8 cellular contexts compared by ENCODE assay signal in the genomic region with DNA sequence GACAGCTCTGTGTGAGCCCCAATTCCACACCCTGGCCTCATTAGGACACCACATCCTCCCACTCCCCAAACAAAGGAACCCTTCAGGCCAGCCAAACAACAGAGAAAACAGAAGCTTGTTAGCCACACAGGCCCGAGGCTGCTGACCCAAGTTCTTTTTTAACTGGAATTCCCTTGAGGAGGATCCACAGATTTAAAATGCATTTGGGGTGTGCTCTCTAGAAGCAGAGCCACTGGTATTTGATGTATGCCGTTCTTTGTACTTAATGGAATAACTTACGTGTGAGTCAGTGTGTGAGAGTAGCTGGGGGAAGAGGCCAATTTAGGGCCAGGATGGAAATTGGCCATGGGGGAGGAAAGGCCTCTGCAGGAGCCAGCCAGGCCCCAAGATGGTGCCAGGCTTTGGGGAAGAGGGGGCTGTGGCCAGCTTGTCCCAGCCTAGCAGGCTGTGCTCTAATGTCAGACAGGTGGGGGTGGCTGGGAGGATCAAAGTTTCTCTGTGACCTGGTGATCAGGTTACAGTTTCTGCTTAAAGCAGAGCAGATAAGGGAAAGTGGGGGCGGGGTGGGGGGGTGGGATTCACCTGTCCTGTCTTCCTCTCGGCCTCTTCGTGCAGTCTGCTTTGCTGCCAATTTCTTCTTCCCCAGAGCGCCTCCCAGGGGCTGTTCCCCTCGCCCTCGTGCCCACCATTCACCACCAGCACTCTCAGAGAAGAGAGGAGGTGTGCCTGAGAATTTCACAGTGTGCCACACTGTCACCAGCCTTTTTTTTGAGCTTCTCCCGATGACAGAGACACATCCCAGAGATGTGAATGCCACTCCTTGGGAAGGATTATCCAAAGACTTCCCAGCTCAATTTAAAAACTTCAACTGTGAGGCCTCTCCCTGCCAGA. TPM values are rescaled to one million over a fixed set of nuclear protein-coding genes. Genes with fewer than 3 reads are reported as not detected.
A peak's percentile ranks its signal among the peaks of the same experiment; 100 is the strongest.
DNase-seq lines count a peak whose midpoint lies in the region; ATAC-seq lines count a peak whose summit lies in the region.

No MANE protein-coding gene starts in this region.

- H3K27ac Mint-ChIP-seq in T-cell, result peak overlapping the region in 1 of 2 donors; percentile 11
- H3K27ac Mint-ChIP-seq in activated CD8-positive, alpha-beta memory T cell treated with anti-CD3 and anti-CD28 coated beads, Interleukin-2, amount 10 ng/mL, durations not matched to agents 7 days and 5 days, result no peak overlapping the region

- peaks cover 27 to 35% (median 28%) of the 10 kb centered on the region in 3 donors for H3K4me1 Mint-ChIP-seq in T-cell
- peaks cover 12% of the 10 kb centered on the region for H3K4me1 Mint-ChIP-seq in activated CD8-positive, alpha-beta memory T cell treated with anti-CD3 and anti-CD28 coated beads, Interleukin-2, amount 10 ng/mL, durations not matched to agents 7 days and 5 days

- peaks cover 3% of the 10 kb centered on the region for H3K36me3 Mint-ChIP-seq in T-cell
- peaks cover 2% of the 10 kb centered on the region for H3K36me3 Mint-ChIP-seq in activated CD8-positive, alpha-beta memory T cell treated with anti-CD3 and anti-CD28 coated beads, Interleukin-2, amount 10 ng/mL, durations not matched to agents 7 days and 5 days

- POLR2A ChIA-PET in T-cell (lab: Charles Lee), result interaction anchor here in 1 of 2 donors (0.6 kb wide), 1 partner anchor 292 kb away, joined by 4 read pairs; no protein-coding TSS in a partner anchor

- CTCF ChIA-PET in T-cell (lab: Charles Lee), result no interaction called here
- CTCF ChIA-PET in activated CD8-positive, alpha-beta memory T cell treated with anti-CD3 and anti-CD28 coated beads, Interleukin-2, amount 10 ng/mL, durations not matched to agents 7 days and 5 days (lab: Charles Lee), result interaction anchor here (0.9 to 1.8 kb wide), 3 partner anchors 109 to 244 kb away, joined by 3 to 4 read pairs (median 3); no protein-coding TSS in a partner anchor

- no peaks in the 10 kb centered on the region for H3K9me3 Mint-ChIP-seq in T-cell
- no peaks in the 10 kb centered on the region for H3K9me3 Mint-ChIP-seq in activated CD8-positive, alpha-beta memory T cell treated with anti-CD3 and anti-CD28 coated beads, Interleukin-2, amount 10 ng/mL, durations not matched to agents 7 days and 5 days (ENCODE audit: low read depth)

- no peaks in the 10 kb centered on the region for H3K27me3 Mint-ChIP-seq in T-cell
- H3K27me3 Mint-ChIP-seq in activated CD8-positive, alpha-beta memory T cell treated with anti-CD3 and anti-CD28 coated beads, Interleukin-2, amount 10 ng/mL, durations not matched to agents 7 days and 5 days, result no peaks in the 10 kb centered on the region

- no peak overlapping the region for H3K4me3 Mint-ChIP-seq in T-cell
- no peak overlapping the region for H3K4me3 Mint-ChIP-seq in activated CD8-positive, alpha-beta memory T cell treated with anti-CD3 and anti-CD28 coated beads, Interleukin-2, amount 10 ng/mL, durations not matched to agents 7 days and 5 days

- DNase-seq in Ammon's horn (ENCODE audit: low spot score) (peak; percentile 89), NCI-H226 (peak; percentile 97), ecto neural progenitor cell (ENCODE audit: low spot score) (peak; percentile 67), medulla oblongata (ENCODE audit: extremely low spot score) (peak; percentile 92), T-cell (no peak)
- no peak for DNase-seq in activated CD8-positive, alpha-beta memory T cell treated with anti-CD3 and anti-CD28 coated beads, Interleukin-2, amount 10 ng/mL, durations not matched to agents 7 days and 5 days

- ATAC-seq in T-cell (replicated peaks in 1 of 4) (no peak), HG03520 (IDR thresholded peaks at IDR 0.05; ENCODE audit: unreplicated experiment) (no peak), GM21390 (IDR thresholded peaks at IDR 0.05; ENCODE audit: unreplicated experiment) (no peak)
- no peak for ATAC-seq in activated CD8-positive, alpha-beta memory T cell treated with anti-CD3 and anti-CD28 coated beads, Interleukin-2, amount 10 ng/mL, durations not matched to agents 7 days and 5 days

RNA-seq across cellular contexts. Expression of a gene that starts 50.8 kb away (rescaled TPM):
- 10 to 100 TPM; 57.5 to 71.5 (median 61.9) TPM for total RNA-seq in T-cell
- 10 to 100 TPM; 19.8 to 33.0 TPM for total RNA-seq in activated CD8-positive, alpha-beta memory T cell treated with anti-CD3 and anti-CD28 coated beads, Interleukin-2, amount 10 ng/mL, durations not matched to agents 7 days and 5 days

RNA-seq across cellular contexts. Expression of a gene that starts 51.2 kb away (rescaled TPM):
- under 1 TPM in 3 of 5 donors, not detected in 2; 0.32 to 0.58 (median 0.53) TPM for total RNA-seq in T-cell
- total RNA-seq in activated CD8-positive, alpha-beta memory T cell treated with anti-CD3 and anti-CD28 coated beads, Interleukin-2, amount 10 ng/mL, durations not matched to agents 7 days and 5 days, result not detected

Comparison
In these comparisons a context has a peak if more than half of its experiments do, and no peak if none do; other contexts are left out.
1. DNase-seq: peak in Ammon's horn (single experiment), NCI-H226 (single experiment), ecto neural progenitor cell (single experiment) and medulla oblongata (single experiment); none in T-cell (0 of 34) and activated CD8-positive, alpha-beta memory T cell treated with anti-CD3 and anti-CD28 coated beads, Interleukin-2, amount 10 ng/mL, durations not matched to agents 7 days and 5 days (single experiment).